In genomic region chr14:100653409-100653808, GRCh38 we compare ENCODE assay signal across 8 cellular contexts.
DNase-seq lines count a peak whose midpoint lies in the region; ATAC-seq and TF ChIP-seq lines count a peak whose summit lies in the region.

No MANE protein-coding gene starts in this region.

- CTCF ChIA-PET in T-cell (lab: Charles Lee) = interaction anchor here (0.7 to 2.3 kb wide), 8 partner anchors 9 to 271 kb away, joined by 3 to 12 read pairs (median 4); no protein-coding TSS in a partner anchor

- H3K27me3 Mint-ChIP-seq in T-cell (peaks cover 11 to 21% of the 10 kb centered on the region in 2 donors), endothelial cell (ENCODE audit: unreplicated experiment) (peaks cover 5% of the 10 kb centered on the region)

- peak in 23 of 34 experiments; percentile 7 to 36 (median 25) for DNase-seq in T-cell
- DNase-seq in endothelial cell (ENCODE audit: low spot score) = peak; percentile 55
- DNase-seq in stimulated activated CD4-positive, alpha-beta T cell treated with anti-CD3 and anti-CD28 coated beads, Interleukin-1b, Interleukin-23, amount 100 ng/mL, for 48 hours = peak; percentile 23
- no peak for DNase-seq in HT-29 (ENCODE audit: low spot score)
- no peak for DNase-seq in central memory CD4-positive, alpha-beta T cell

- ATAC-seq in T-cell (replicated peaks in 1 of 4) (no peak), GM18858 (IDR thresholded peaks at IDR 0.05; ENCODE audit: unreplicated experiment) (no peak), HG03439 (IDR thresholded peaks at IDR 0.05; ENCODE audit: unreplicated experiment) (no peak)

- POLR2A ChIA-PET in T-cell (lab: Charles Lee) = interaction anchor here in 1 of 2 donors (0.6 kb wide), 1 partner anchor 137 kb away, joined by 5 read pairs; no protein-coding TSS in a partner anchor

- no peak overlapping the region for H3K4me3 ChIP-seq in GM12875 (ENCODE audit: low read depth, low read length)

- peaks cover 6 to 8% (median 7%) of the 10 kb centered on the region in 3 donors for H3K4me1 Mint-ChIP-seq in T-cell
- peaks cover 6% of the 10 kb centered on the region for H3K4me1 Mint-ChIP-seq in endothelial cell (ENCODE audit: unreplicated experiment)

- H3K4me3 Mint-ChIP-seq in T-cell (no peak overlapping the region), endothelial cell (ENCODE audit: unreplicated experiment) (no peak overlapping the region)

- no peaks in the 10 kb centered on the region for H3K9me3 Mint-ChIP-seq in T-cell
- no peaks in the 10 kb centered on the region for H3K9me3 Mint-ChIP-seq in endothelial cell (ENCODE audit: unreplicated experiment)

- H3K36me3 Mint-ChIP-seq in T-cell (no peaks in the 10 kb centered on the region), endothelial cell (ENCODE audit: low read depth, unreplicated experiment) (no peaks in the 10 kb centered on the region)

- H3K27ac Mint-ChIP-seq in T-cell (no peak overlapping the region), endothelial cell (ENCODE audit: unreplicated experiment) (no peak overlapping the region)

- TF ChIP-seq CTCF in GM12875 (IDR thresholded peaks at IDR 0.05; ENCODE audit: borderline replicate concordance, insufficient read depth, low read depth, low read length) = peak; percentile 79
- TF ChIP-seq CTCF in endothelial cell (IDR thresholded peaks at IDR 0.05; ENCODE audit: unreplicated experiment) = peak; percentile 78

Comparison
In these comparisons a context has a peak if more than half of its experiments do, and no peak if none do; other contexts are left out.
1. DNase-seq: peak in T-cell (23 of 34), endothelial cell (single experiment) and stimulated activated CD4-positive, alpha-beta T cell treated with anti-CD3 and anti-CD28 coated beads, Interleukin-1b, Interleukin-23, amount 100 ng/mL, for 48 hours (single experiment); none in HT-29 (single experiment) and central memory CD4-positive, alpha-beta T cell (single experiment).